In genomic region chr5:16459451-16459850, GRCh38 we compare ENCODE assay signal across 16 cellular contexts. TPM values are rescaled to one million over a fixed set of nuclear protein-coding genes. Genes with fewer than 3 reads are reported as not detected.
DNase-seq lines count a peak whose midpoint lies in the region; ATAC-seq and TF ChIP-seq lines count a peak whose summit lies in the region.
"Had no signal": no experiment of that assay in that cellular context is flagged by ENCODE, and none has a peak within 500 bp of the region (broad histone marks: within the 10 kb centered on the region; RNA-seq: fewer than 3 reads in every experiment).

No MANE protein-coding gene starts in this region.

- H3K36me3 ChIP-seq in MM.1S (replicated peaks; ENCODE audit: insufficient read depth, low read length): peaks cover 31% of the 10 kb centered on the region
- H3K36me3 ChIP-seq: uterus had no signal

- CTCF ChIA-PET in activated CD8-positive, alpha-beta memory T cell treated with anti-CD3 and anti-CD28 coated beads, Interleukin-2, amount 10 ng/mL, durations not matched to agents 7 days and 5 days (lab: Charles Lee): interaction anchor here (1.3 to 2.5 kb wide), 3 partner anchors 16 to 299 kb away, joined by 3 to 17 read pairs (median 5); no protein-coding TSS in a partner anchor

- H3K27me3 ChIP-seq in MM.1S (replicated peaks; ENCODE audit: insufficient read depth, low read length): no peaks in the 10 kb centered on the region
- H3K27me3 ChIP-seq: BLaER1 treated with 17β-estradiol and CSF1 and Interleukin-3, amounts not matched to agents 10 nM and 100 nM; cardiac muscle cell; suprapubic skin; uterus had no signal

- TF ChIP-seq CTCF in HFFc6 (IDR thresholded peaks at IDR 0.05) (no peak), brain (conservative IDR thresholded peaks at IDR 0.05) (no peak), MM.1S (IDR thresholded peaks at IDR 0.05; ENCODE audit: low read length) (no peak)

- H3K27me3 Mint-ChIP-seq in activated CD8-positive, alpha-beta memory T cell treated with anti-CD3 and anti-CD28 coated beads, Interleukin-2, amount 10 ng/mL, durations not matched to agents 7 days and 5 days: no peaks in the 10 kb centered on the region
- peaks cover 1% of the 10 kb centered on the region; the same call in 1 of the 2 replicates for H3K27me3 Mint-ChIP-seq in HFFc6 (ENCODE audit: insufficient read depth)
- no peaks in the 10 kb centered on the region for H3K27me3 Mint-ChIP-seq in brain
- no peaks in the 10 kb centered on the region for H3K27me3 Mint-ChIP-seq in natural killer cell treated with Interleukin-12 subunit alpha and Interleukin-12 subunit beta and Interleukin-15 and Interleukin-18, amount 100 ng/mL, for 72 hours

- peaks cover 87% of the 10 kb centered on the region for H3K79me2 ChIP-seq in MM.1S (ENCODE audit: low read length)

- no peak overlapping the region for H3K4me2 ChIP-seq in MM.1S (ENCODE audit: low read depth, low read length)

- H3K4me1 Mint-ChIP-seq in activated CD8-positive, alpha-beta memory T cell treated with anti-CD3 and anti-CD28 coated beads, Interleukin-2, amount 10 ng/mL, durations not matched to agents 7 days and 5 days: peaks cover 78% of the 10 kb centered on the region
- H3K4me1 Mint-ChIP-seq in HFFc6 (ENCODE audit: low read depth) (peaks cover 90% of the 10 kb centered on the region), brain (peaks cover 86% of the 10 kb centered on the region)
- peaks cover 56 to 78% of the 10 kb centered on the region in 2 donors for H3K4me1 Mint-ChIP-seq in natural killer cell treated with Interleukin-12 subunit alpha and Interleukin-12 subunit beta and Interleukin-15 and Interleukin-18, amount 100 ng/mL, for 72 hours (ENCODE audit: low read depth in 2 of 2)

- H3F3A ChIP-seq in MM.1S (ENCODE audit: insufficient read depth, low read length): 0 out of 2 replicates have a peak, but pooled peaks cover 4% of the 10 kb centered on the region

- H3K4me1 ChIP-seq in MM.1S (ENCODE audit: low read length): peaks cover 13% of the 10 kb centered on the region; the same call in 1 of the 2 replicates

- H3K9me3 Mint-ChIP-seq in activated CD8-positive, alpha-beta memory T cell treated with anti-CD3 and anti-CD28 coated beads, Interleukin-2, amount 10 ng/mL, durations not matched to agents 7 days and 5 days (ENCODE audit: low read depth): no peaks in the 10 kb centered on the region
- H3K9me3 Mint-ChIP-seq in HFFc6: no peaks in the 10 kb centered on the region
- no peaks in the 10 kb centered on the region for H3K9me3 Mint-ChIP-seq in brain
- H3K9me3 Mint-ChIP-seq in natural killer cell treated with Interleukin-12 subunit alpha and Interleukin-12 subunit beta and Interleukin-15 and Interleukin-18, amount 100 ng/mL, for 72 hours: no peaks in the 10 kb centered on the region

- H2AFZ ChIP-seq in MM.1S (ENCODE audit: low read length): no peak overlapping the region

- peak overlapping the region; percentile 11 for H3K27ac Mint-ChIP-seq in activated CD8-positive, alpha-beta memory T cell treated with anti-CD3 and anti-CD28 coated beads, Interleukin-2, amount 10 ng/mL, durations not matched to agents 7 days and 5 days
- peak overlapping the region; percentile 15; the same call in 1 of the 2 replicates for H3K27ac Mint-ChIP-seq in HFFc6
- H3K27ac Mint-ChIP-seq in brain: peak overlapping the region in 2 of 5 experiments; percentile 28 to 37
- peak overlapping the region in 1 of 2 donors; percentile 53 for H3K27ac Mint-ChIP-seq in natural killer cell treated with Interleukin-12 subunit alpha and Interleukin-12 subunit beta and Interleukin-15 and Interleukin-18, amount 100 ng/mL, for 72 hours

- DNase-seq in activated CD8-positive, alpha-beta memory T cell treated with anti-CD3 and anti-CD28 coated beads, Interleukin-2, amount 10 ng/mL, durations not matched to agents 7 days and 5 days: no peak
- no peak for DNase-seq in activated CD8-positive, alpha-beta memory T cell treated with anti-CD3 and anti-CD28 coated beads for 24 hours
- DNase-seq in HFFc6: no peak
- no peak for DNase-seq in natural killer cell treated with Interleukin-12 subunit alpha and Interleukin-12 subunit beta and Interleukin-15 and Interleukin-18, amount 100 ng/mL, for 72 hours (ENCODE audit: low spot score)
- no peak for DNase-seq in amygdala (lab: John Stamatoyannopoulos, UW)
- DNase-seq in MM.1S: no peak
- DNase-seq in kidney tubule cell (ENCODE audit: low spot score): no peak
- DNase-seq: activated CD4-positive, alpha-beta T cell treated with anti-CD3 and anti-CD28 coated beads for 4 hours; dermis blood vessel endothelial cell; NCI-H1436; NCI-H510A; uterus had no signal

- H3K9me2 ChIP-seq in MM.1S (replicated peaks; ENCODE audit: insufficient read depth, low read length): no peaks in the 10 kb centered on the region

- no peak for ATAC-seq in activated CD8-positive, alpha-beta memory T cell treated with anti-CD3 and anti-CD28 coated beads, Interleukin-2, amount 10 ng/mL, durations not matched to agents 7 days and 5 days
- no peak for ATAC-seq in natural killer cell treated with Interleukin-12 subunit alpha and Interleukin-12 subunit beta and Interleukin-15 and Interleukin-18, amount 100 ng/mL, for 72 hours

- no peak overlapping the region for H3K9ac ChIP-seq in MM.1S (ENCODE audit: low read length)

- no peak overlapping the region for H3K4me3 Mint-ChIP-seq in activated CD8-positive, alpha-beta memory T cell treated with anti-CD3 and anti-CD28 coated beads, Interleukin-2, amount 10 ng/mL, durations not matched to agents 7 days and 5 days
- H3K4me3 Mint-ChIP-seq in HFFc6 (peak overlapping the region; percentile 2; the same call in 1 of the 2 replicates), brain (peak overlapping the region in 4 of 5 experiments; percentile 14 to 35 (median 30))
- H3K4me3 Mint-ChIP-seq in natural killer cell treated with Interleukin-12 subunit alpha and Interleukin-12 subunit beta and Interleukin-15 and Interleukin-18, amount 100 ng/mL, for 72 hours: peak overlapping the region; percentile 10

- H3K27ac ChIP-seq in MM.1S (ENCODE audit: low read length): no peak overlapping the region
- H3K27ac ChIP-seq: BLaER1 treated with 17β-estradiol and CSF1 and Interleukin-3, amounts not matched to agents 10 nM and 100 nM; cardiac muscle cell; suprapubic skin; uterus had no signal

- no peak overlapping the region for H3K4me3 ChIP-seq in MM.1S (ENCODE audit: low read length)
- H3K4me3 ChIP-seq: BLaER1 treated with 17β-estradiol and CSF1 and Interleukin-3, amounts not matched to agents 10 nM and 100 nM; cardiac muscle cell; suprapubic skin; uterus had no signal

- H4K20me1 ChIP-seq in MM.1S (ENCODE audit: insufficient read depth, low read length): 0 out of 2 replicates have a peak, but pooled peaks cover 8% of the 10 kb centered on the region

- H3K9me3 ChIP-seq in MM.1S (replicated peaks; ENCODE audit: insufficient read depth, low read length): no peaks in the 10 kb centered on the region
- H3K9me3 ChIP-seq: BLaER1 treated with 17β-estradiol and CSF1 and Interleukin-3, amounts not matched to agents 10 nM and 100 nM; suprapubic skin; uterus had no signal

- H3K36me3 Mint-ChIP-seq in activated CD8-positive, alpha-beta memory T cell treated with anti-CD3 and anti-CD28 coated beads, Interleukin-2, amount 10 ng/mL, durations not matched to agents 7 days and 5 days: peaks cover 67% of the 10 kb centered on the region
- H3K36me3 Mint-ChIP-seq in HFFc6 (ENCODE audit: low read depth) (peaks cover 52% of the 10 kb centered on the region), brain (peaks cover 64% of the 10 kb centered on the region)
- peaks cover 45% of the 10 kb centered on the region for H3K36me3 Mint-ChIP-seq in natural killer cell treated with Interleukin-12 subunit alpha and Interleukin-12 subunit beta and Interleukin-15 and Interleukin-18, amount 100 ng/mL, for 72 hours

RNA-seq across cellular contexts. Expression of gene ZNF622, which starts 6.1 kb away (rescaled TPM):
- 10 to 100 TPM; 33.4 to 45.3 TPM for total RNA-seq in activated CD8-positive, alpha-beta memory T cell treated with anti-CD3 and anti-CD28 coated beads, Interleukin-2, amount 10 ng/mL, durations not matched to agents 7 days and 5 days
- total RNA-seq in HFFc6 (2021; fragmentation: NEBNext Ultra II Directional; extraction: Animal tissue kit (Norgen Biotek cat#: 25700)): 10 to 100 TPM; 38.7 to 52.2 (median 45.5) TPM
- 33.8 TPM for polyA plus RNA-seq in brain (ENCODE audit: insufficient read depth, low read depth, low replicate concordance)
- total RNA-seq in natural killer cell treated with Interleukin-12 subunit alpha and Interleukin-12 subunit beta and Interleukin-15 and Interleukin-18, amount 100 ng/mL, for 72 hours: 10 to 100 TPM; 38.4 to 47.9 TPM
